In the genomic region with DNA sequence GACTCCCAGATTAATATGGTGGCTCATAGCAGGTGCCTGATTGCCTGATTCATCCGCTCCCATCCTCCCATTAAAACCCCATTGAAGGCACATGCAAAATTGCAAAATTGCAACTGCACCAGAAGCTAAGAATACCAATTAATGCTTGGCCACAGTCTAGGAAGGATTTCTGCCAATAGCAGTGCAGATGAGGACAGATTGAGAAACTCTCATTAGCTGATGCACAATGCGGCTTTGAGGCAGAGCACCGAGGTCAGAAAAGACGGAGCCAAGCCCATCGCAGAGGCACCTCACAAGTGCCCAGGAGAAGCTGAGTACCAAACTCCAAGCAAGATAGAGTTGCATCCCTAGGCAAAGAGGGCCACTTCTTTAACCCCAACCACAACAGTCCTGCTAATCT, we compare ENCODE assay signal across 16 cellular contexts.
A peak's percentile ranks its signal among the peaks of the same experiment; 100 is the strongest.
DNase-seq lines count a peak whose midpoint lies in the region; ATAC-seq and TF ChIP-seq lines count a peak whose summit lies in the region.
"Had no signal": no experiment of that assay in that cellular context is flagged by ENCODE, and none has a peak within 500 bp of the region (broad histone marks: within the 10 kb centered on the region; RNA-seq: fewer than 3 reads in every experiment).

No MANE protein-coding gene starts in this region.

- POLR2A ChIA-PET in T-cell (lab: Charles Lee) = no interaction called here

- H3K4me1 Mint-ChIP-seq in activated naive CD4-positive, alpha-beta T cell treated with anti-CD3 and anti-CD28 coated beads, Interleukin-2, amount 50 U/mL, for 24 hours = peaks cover 58% of the 10 kb centered on the region
- H3K4me1 Mint-ChIP-seq in T-cell = peaks cover 40 to 56% (median 52%) of the 10 kb centered on the region in 3 donors

- peak overlapping the region; percentile 24 for H3K27ac Mint-ChIP-seq in activated naive CD4-positive, alpha-beta T cell treated with anti-CD3 and anti-CD28 coated beads, Interleukin-2, amount 50 U/mL, for 24 hours
- peak overlapping the region; percentile 1 to 92 for H3K27ac Mint-ChIP-seq in T-cell
- H3K27ac Mint-ChIP-seq: B cell had no signal

- ATAC-seq in T-cell (replicated peaks in 1 of 4) = no peak

- CTCF ChIA-PET in T-cell (lab: Charles Lee) = interaction anchor here in 1 of 2 donors (1.2 kb wide), 1 partner anchor 177 kb away, joined by 3 read pairs; no protein-coding TSS in a partner anchor

- H3K9me3 Mint-ChIP-seq in activated naive CD4-positive, alpha-beta T cell treated with anti-CD3 and anti-CD28 coated beads, Interleukin-2, amount 50 U/mL, for 24 hours = no peaks in the 10 kb centered on the region
- no peaks in the 10 kb centered on the region for H3K9me3 Mint-ChIP-seq in T-cell

- no peak overlapping the region for H3K4me3 ChIP-seq in brain microvascular endothelial cell (ENCODE audit: low read depth, low read length)
- H3K4me3 ChIP-seq: esophagus squamous epithelium had no signal

- intact Hi-C loops in head of caudate nucleus (cut with DNase I) = no loop called here

- no peaks in the 10 kb centered on the region for H3K36me3 ChIP-seq in brain microvascular endothelial cell (replicated peaks)
- H3K36me3 ChIP-seq: esophagus squamous epithelium had no signal

- TF ChIP-seq CTCF in brain microvascular endothelial cell (IDR thresholded peaks at IDR 0.05; ENCODE audit: low read depth, low read length, missing control alignments) = no peak

- no peaks in the 10 kb centered on the region for H3K36me3 Mint-ChIP-seq in activated naive CD4-positive, alpha-beta T cell treated with anti-CD3 and anti-CD28 coated beads, Interleukin-2, amount 50 U/mL, for 24 hours
- H3K36me3 Mint-ChIP-seq in T-cell = no peaks in the 10 kb centered on the region

- H3K27ac ChIP-seq in brain microvascular endothelial cell = no peak overlapping the region
- H3K27ac ChIP-seq: esophagus squamous epithelium had no signal

- no peak overlapping the region for H3K4me3 Mint-ChIP-seq in activated naive CD4-positive, alpha-beta T cell treated with anti-CD3 and anti-CD28 coated beads, Interleukin-2, amount 50 U/mL, for 24 hours
- peak overlapping the region in 1 of 3 donors; percentile 8 for H3K4me3 Mint-ChIP-seq in T-cell
- H3K4me3 Mint-ChIP-seq: B cell had no signal

- in situ Hi-C loops in brain microvascular endothelial cell (cut with HindIII; ENCODE audit: low pct_ligation_motif_present, low sequenced_read_pairs) = no loop called here

- H3K27me3 ChIP-seq in brain microvascular endothelial cell (replicated peaks) = no peaks in the 10 kb centered on the region
- H3K27me3 ChIP-seq: esophagus squamous epithelium had no signal

- no peak for DNase-seq in activated naive CD4-positive, alpha-beta T cell treated with anti-CD3 and anti-CD28 coated beads, Interleukin-2, amount 50 U/mL, for 16 hours
- DNase-seq in T-cell = no peak
- DNase-seq in head of caudate nucleus = peak in 35 of 42 donors; percentile 17 to 82 (median 47)
- peak; percentile 36 for DNase-seq in stromal cell of bone marrow (ENCODE audit: low read depth)
- DNase-seq in NCI-H1417 treated with DMSO at 0.1 percent for 48 hours (lab: John Stamatoyannopoulos, UW) = no peak
- DNase-seq in brain microvascular endothelial cell = no peak
- DNase-seq in SKM-1 (lab: John Stamatoyannopoulos, UW; ENCODE audit: unreplicated experiment) = no peak
- DNase-seq: activated CD4-positive, alpha-beta T cell treated with anti-CD3 and anti-CD28 coated beads for 48 hours; DMS 273 treated with DMSO at 0.1 percent for 48 hours; esophagus squamous epithelium; NCI-H2081; NCI-H69; stimulated activated CD4-positive, alpha-beta T cell treated with anti-CD3 and anti-CD28 coated beads, Interleukin-12 subunit alpha, Interleukin-12 subunit beta, amount 100 ng/mL, for 4 hours; stimulated activated naive CD4-positive, alpha-beta T cell treated with Interleukin-2 at 50 U/mL for 16 hours had no signal

- H3K27me3 Mint-ChIP-seq in activated naive CD4-positive, alpha-beta T cell treated with anti-CD3 and anti-CD28 coated beads, Interleukin-2, amount 50 U/mL, for 24 hours = no peaks in the 10 kb centered on the region
- no peaks in the 10 kb centered on the region for H3K27me3 Mint-ChIP-seq in T-cell

Comparison
In these comparisons a context has a peak if more than half of its experiments do, and no peak if none do; other contexts are left out.
1. DNase-seq: peak in head of caudate nucleus (35 of 42) and stromal cell of bone marrow (single experiment); none in activated naive CD4-positive, alpha-beta T cell treated with anti-CD3 and anti-CD28 coated beads, Interleukin-2, amount 50 U/mL, for 16 hours (single experiment), T-cell (0 of 34), NCI-H1417 treated with DMSO at 0.1 percent for 48 hours (single experiment), brain microvascular endothelial cell (single experiment) and SKM-1 (single experiment).